Comparison of ENCODE assay signal across 21 cellular contexts in the genomic region with DNA sequence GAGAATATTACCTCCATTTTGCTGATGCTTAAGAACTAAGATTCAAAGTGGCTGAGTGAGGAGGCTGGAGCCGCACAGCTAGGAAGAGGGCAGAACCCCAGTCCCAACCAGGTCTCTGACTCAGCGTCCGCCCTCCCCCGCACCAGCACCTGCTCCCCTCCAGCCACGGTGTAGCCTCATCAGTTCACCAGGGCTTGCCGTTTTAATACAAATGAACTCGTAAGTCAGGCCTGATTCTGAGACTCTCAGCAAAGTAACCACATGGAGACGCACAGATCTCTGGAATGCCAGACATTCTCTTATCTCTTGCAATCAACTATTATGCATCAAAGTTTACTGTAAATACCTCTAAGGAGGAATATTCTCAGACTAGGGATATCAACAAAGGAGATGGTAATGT. TPM values are rescaled to one million over a fixed set of nuclear protein-coding genes. Genes with fewer than 3 reads are reported as not detected.
DNase-seq lines count a peak whose midpoint lies in the region; ATAC-seq and TF ChIP-seq lines count a peak whose summit lies in the region.
"Had no signal": no experiment of that assay in that cellular context is flagged by ENCODE, and none has a peak within 500 bp of the region (broad histone marks: within the 10 kb centered on the region; RNA-seq: fewer than 3 reads in every experiment).

No MANE protein-coding gene starts in this region.

- intact Hi-C loops in IMR-90 (cut with micrococcal nuclease) = loop anchor here (1.0 to 10.0 kb wide), 5 partner anchors 64 to 690 kb away; a partner anchor contains a TSS

- H3K27ac ChIP-seq in IMR-90 (ENCODE audit: insufficient read depth, low read length) = no peak overlapping the region
- H3K27ac ChIP-seq: dorsolateral prefrontal cortex, SJSA1, thyroid gland had no signal

- no peaks in the 10 kb centered on the region for H3K79me1 ChIP-seq in IMR-90 (ENCODE audit: low read depth in 1 of 2, low read length in 2 of 2)

- H3K9me3 ChIP-seq in IMR-90 (ENCODE audit: control insufficient read depth, insufficient read depth, low read length) = no peaks in the 10 kb centered on the region
- H3K9me3 ChIP-seq: SJSA1, thyroid gland had no signal

- dilution Hi-C loops in IMR-90 (cut with HindIII; ENCODE audit: low sequenced_read_pairs, unreplicated experiment) = no loop called here

- no peaks in the 10 kb centered on the region for H3K9me1 ChIP-seq in IMR-90 (ENCODE audit: insufficient read depth, low read length)

- DNase-seq in EL (peak; percentile 29), IMR-90 (peak; percentile 11), WTC11 (ENCODE audit: low spot score) (peak; percentile 44), kidney glomerular epithelial cell (lab: John Stamatoyannopoulos, UW) (peak; percentile 23), NCI-H1092 treated with DMSO at 0.1 percent for 48 hours (lab: John Stamatoyannopoulos, UW) (no peak), LoVo (ENCODE audit: low spot score) (no peak)
- DNase-seq in activated CD8-positive, alpha-beta memory T cell treated with anti-CD3 and anti-CD28 coated beads, Interleukin-2, amount 50 U/mL, for 4 hours = no peak
- DNase-seq: activated CD4-positive, alpha-beta T cell treated with anti-CD3 and anti-CD28 coated beads for 48 hours; activated T-cell treated with anti-CD3 and anti-CD28 coated beads for 4 hours; dorsolateral prefrontal cortex; glutamatergic neuron; left colon; NCI-H1105; small intestine; T1000; thyroid gland had no signal

- H2AK9ac ChIP-seq in IMR-90 (replicated peaks; ENCODE audit: low read depth, low read length, poor library complexity) = no peak overlapping the region

- H4K5ac ChIP-seq in IMR-90 (ENCODE audit: low read depth, low read length) = no peak overlapping the region

- no peak overlapping the region for H2AFZ ChIP-seq in IMR-90 (replicated peaks; ENCODE audit: low read length, poor library complexity)

- no peak for TF ChIP-seq POLR2A in IMR-90 (IDR thresholded peaks at IDR 0.05; ENCODE audit: low read depth, low read length)

- CTCF ChIA-PET in IMR-90 (lab: Yijun Ruan, JAX) = interaction anchor here (1.8 kb wide), 1 partner anchor 325 kb away, joined by 5 read pairs; no protein-coding TSS in a partner anchor
- CTCF ChIA-PET in WTC11 (lab: Charles Lee) = interaction anchor here (0.8 to 3.8 kb wide), 4 partner anchors 19 to 98 kb away, joined by 3 to 17 read pairs (median 4); no protein-coding TSS in a partner anchor

- H3K18ac ChIP-seq in IMR-90 (ENCODE audit: low read depth, low read length) = no peak overlapping the region

- no peak overlapping the region for H4K91ac ChIP-seq in IMR-90 (ENCODE audit: insufficient read depth, low read depth, low read length)

- peak overlapping the region; percentile 57; the same call in 1 of the 2 replicates for H3K27ac Mint-ChIP-seq in WTC11
- H3K27ac Mint-ChIP-seq: activated naive CD4-positive, alpha-beta T cell treated with anti-CD3 and anti-CD28 coated beads, Interleukin-2, amount 50 U/mL, for 24 hours; stimulated activated memory B cell treated with anti-CD40 and anti-IgM and Interleukin-4, amounts not matched to agents 10 μg/mL and 1 μg/mL and 100 μg/mL, for 72 hours had no signal

- H4K20me1 ChIP-seq in IMR-90 (ENCODE audit: insufficient read depth, low read length) = no peaks in the 10 kb centered on the region

- WGBS in IMR-90 (ENCODE audit: extremely low coverage in 2 of 2, insufficient read length in 1 of 2), 2 experiments = 51% methylated on average over 4 of the region's 8 CpGs; no CpG with 5 or more reads in 1 of the 2 experiments

- H4K8ac ChIP-seq in IMR-90 (ENCODE audit: low read depth in 2 of 2, low read length in 2 of 2) = no peak overlapping the region

- no peak overlapping the region for H3K9ac ChIP-seq in IMR-90 (ENCODE audit: low read depth, low read length)

- no peak overlapping the region for H3K4ac ChIP-seq in IMR-90 (ENCODE audit: low read depth, low read length)

- H3K4me1 ChIP-seq in IMR-90 (ENCODE audit: control insufficient read depth, insufficient read depth, low read length) = peaks cover 2% of the 10 kb centered on the region; the same call in 1 of the 2 replicates

- peaks cover 7% of the 10 kb centered on the region; the same call in 1 of the 2 replicates for H3K27me3 ChIP-seq in IMR-90 (ENCODE audit: control insufficient read depth, insufficient read depth, low read length)
- H3K27me3 ChIP-seq: dorsolateral prefrontal cortex, SJSA1, thyroid gland had no signal

- no peaks in the 10 kb centered on the region for H3K9me3 Mint-ChIP-seq in WTC11
- H3K9me3 Mint-ChIP-seq: activated naive CD4-positive, alpha-beta T cell treated with anti-CD3 and anti-CD28 coated beads, Interleukin-2, amount 50 U/mL, for 24 hours; stimulated activated memory B cell treated with anti-CD40 and anti-IgM and Interleukin-4, amounts not matched to agents 10 μg/mL and 1 μg/mL and 100 μg/mL, for 72 hours had no signal

- ATAC-seq in IMR-90 (ENCODE audit: low read depth) (no peak), WTC11 (peak; percentile 40), HG02885 (IDR thresholded peaks at IDR 0.05; ENCODE audit: poor library complexity, unreplicated experiment) (no peak)
- ATAC-seq: left colon; stimulated activated memory B cell treated with anti-CD40 and anti-IgM and Interleukin-4, amounts not matched to agents 10 μg/mL and 1 μg/mL and 100 μg/mL, for 72 hours had no signal

- no peaks in the 10 kb centered on the region for H3K36me3 ChIP-seq in IMR-90 (ENCODE audit: control insufficient read depth, insufficient read depth, low read length)
- H3K36me3 ChIP-seq: SJSA1, thyroid gland had no signal

- H3K36me3 Mint-ChIP-seq in WTC11 = no peaks in the 10 kb centered on the region
- H3K36me3 Mint-ChIP-seq: activated naive CD4-positive, alpha-beta T cell treated with anti-CD3 and anti-CD28 coated beads, Interleukin-2, amount 50 U/mL, for 24 hours; stimulated activated memory B cell treated with anti-CD40 and anti-IgM and Interleukin-4, amounts not matched to agents 10 μg/mL and 1 μg/mL and 100 μg/mL, for 72 hours had no signal

- no peak overlapping the region for H2BK120ac ChIP-seq in IMR-90 (ENCODE audit: low read depth, low read length)

- H2BK15ac ChIP-seq in IMR-90 (ENCODE audit: low read depth, low read length) = no peak overlapping the region

- no peak overlapping the region for H3K4me3 ChIP-seq in IMR-90 (ENCODE audit: insufficient read depth, low read depth, low read length)
- H3K4me3 ChIP-seq: dorsolateral prefrontal cortex, SJSA1, thyroid gland had no signal

- H3K56ac ChIP-seq in IMR-90 (ENCODE audit: extremely low read depth, insufficient read depth, low read length) = no peak overlapping the region

- H3K4me3 Mint-ChIP-seq in WTC11 = 0 out of 2 replicates have a peak overlapping the region, but pooled peaks have one; percentile 0
- H3K4me3 Mint-ChIP-seq: activated naive CD4-positive, alpha-beta T cell treated with anti-CD3 and anti-CD28 coated beads, Interleukin-2, amount 50 U/mL, for 24 hours; stimulated activated memory B cell treated with anti-CD40 and anti-IgM and Interleukin-4, amounts not matched to agents 10 μg/mL and 1 μg/mL and 100 μg/mL, for 72 hours had no signal

- no peak overlapping the region for H3K14ac ChIP-seq in IMR-90 (replicated peaks; ENCODE audit: low read depth, low read length)

- H2BK5ac ChIP-seq in IMR-90 (ENCODE audit: low read depth, low read length, poor library complexity, severe bottlenecking) = no peak overlapping the region

- H3K4me2 ChIP-seq in IMR-90 (ENCODE audit: low read depth, low read length) = no peak overlapping the region

- peaks cover 49% of the 10 kb centered on the region for H3K4me1 Mint-ChIP-seq in WTC11

- no peak for TF ChIP-seq RAD21 in IMR-90 (IDR thresholded peaks at IDR 0.05; ENCODE audit: low read length)

- POLR2A ChIA-PET in IMR-90 (lab: Charles Lee; ENCODE audit: unreplicated experiment) (no interaction called here), WTC11 (lab: Charles Lee) (no interaction called here)

- TF ChIP-seq CTCF in IMR-90 (conservative IDR thresholded peaks at IDR 0.05; ENCODE audit: low read depth, low read length) (no peak), WTC11 (IDR thresholded peaks at IDR 0.05) (no peak)

- H3K23ac ChIP-seq in IMR-90 (ENCODE audit: low read depth, low read length) = no peak overlapping the region

- H3K27me3 Mint-ChIP-seq in WTC11 (ENCODE audit: low read depth) = peaks cover 8% of the 10 kb centered on the region

- H2AK5ac ChIP-seq in IMR-90 (ENCODE audit: low read depth, low read length) = no peak overlapping the region

- BruUV-seq in IMR-90 (replicated peaks; lab: Mats Ljungman, UMichigan) = no TSS peak

- H2BK20ac ChIP-seq in IMR-90 (ENCODE audit: low read depth, low read length) = no peak overlapping the region

- in situ Hi-C loops in IMR-90 (cut with MboI; ENCODE audit: low sequenced_read_pairs) = no loop called here

TF ChIP-seq in IMR-90, 13 proteins besides CTCF, POLR2A, EP300 and RAD21 (continues in another document):
- no peak for TF ChIP-seq CHD1 (IDR thresholded peaks at IDR 0.05; ENCODE audit: low read depth, low read length)
- no peak for TF ChIP-seq MAZ (IDR thresholded peaks at IDR 0.05; ENCODE audit: borderline replicate concordance, low read depth, low read length)
- no peak for TF ChIP-seq RCOR1 (IDR thresholded peaks at IDR 0.05; ENCODE audit: insufficient replicate concordance, low read length)
- TF ChIP-seq BHLHE40 (IDR thresholded peaks at IDR 0.05; ENCODE audit: low read depth, low read length) = no peak
- TF ChIP-seq CEBPB (IDR thresholded peaks at IDR 0.05; ENCODE audit: low read depth, low read length) = no peak

TF ChIP-seq in WTC11, 78 proteins besides CTCF, POLR2A, EP300 and RAD21 (continues in another document):
- TF ChIP-seq FOXJ3 (CRISPR knock-in tag; IDR thresholded peaks at IDR 0.05; ENCODE audit: borderline replicate concordance) (no peak), ZNF219 (CRISPR knock-in tag; IDR thresholded peaks at IDR 0.05; ENCODE audit: borderline replicate concordance) (no peak), FOXP1 (CRISPR knock-in tag; IDR thresholded peaks at IDR 0.05; ENCODE audit: borderline replicate concordance) (no peak), NFYB (CRISPR knock-in tag; conservative IDR thresholded peaks at IDR 0.05; ENCODE audit: low read depth) (no peak)
- TF ChIP-seq, protein P1, sequence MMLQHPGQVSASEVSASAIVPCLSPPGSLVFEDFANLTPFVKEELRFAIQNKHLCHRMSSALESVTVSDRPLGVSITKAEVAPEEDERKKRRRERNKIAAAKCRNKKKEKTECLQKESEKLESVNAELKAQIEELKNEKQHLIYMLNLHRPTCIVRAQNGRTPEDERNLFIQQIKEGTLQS (CRISPR knock-in tag; conservative IDR thresholded peaks at IDR 0.05) = no peak
- TF ChIP-seq, protein P2, sequence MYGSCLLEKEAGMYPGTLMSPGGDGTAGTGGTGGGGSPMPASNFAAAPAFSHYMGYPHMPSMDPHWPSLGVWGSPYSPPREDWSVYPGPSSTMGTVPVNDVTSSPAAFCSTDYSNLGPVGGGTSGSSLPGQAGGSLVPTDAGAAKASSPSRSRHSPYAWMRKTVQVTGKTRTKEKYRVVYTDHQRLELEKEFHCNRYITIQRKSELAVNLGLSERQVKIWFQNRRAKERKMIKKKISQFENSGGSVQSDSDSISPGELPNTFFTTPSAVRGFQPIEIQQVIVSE (CRISPR knock-in tag; IDR thresholded peaks at IDR 0.05; ENCODE audit: borderline replicate concordance) = no peak

RNA-seq across cellular contexts. Expression of a gene that starts 52.4 kb away (rescaled TPM):
- total RNA-seq in IMR-90 (2012; rRNA removed) (not detected in 2 replicates), WTC11 (2021) (0.09 to 0.27 TPM (median 0.09 TPM) in 3 replicates)
- polyA plus RNA-seq in IMR-90 (2012; rRNA removed) = not detected in 2 replicates
- polyA plus RNA-seq in IMR-90 (2012; cell fraction: cytosol; rRNA removed) = not detected in 2 replicates
- polyA plus RNA-seq in IMR-90 (2012; cell fraction: nucleus; rRNA removed; ENCODE audit: low replicate concordance) = not detected in 2 replicates
- total RNA-seq: osteocyte, SJSA1 had no signal

Comparison
In these comparisons a context has a peak if more than half of its experiments do, and no peak if none do; other contexts are left out.
1. DNase-seq: peak in EL (single experiment), IMR-90 (single experiment), WTC11 (single experiment) and kidney glomerular epithelial cell (single experiment); none in NCI-H1092 treated with DMSO at 0.1 percent for 48 hours (single experiment), activated CD8-positive, alpha-beta memory T cell treated with anti-CD3 and anti-CD28 coated beads, Interleukin-2, amount 50 U/mL, for 4 hours (single experiment) and LoVo (single experiment).